In genomic region chr22:19596680-19597398, GRCh38 we compare ENCODE assay signal across 13 cellular contexts.
DNase-seq lines count a peak whose midpoint lies in the region; ATAC-seq and TF ChIP-seq lines count a peak whose summit lies in the region.
"Had no signal": no experiment of that assay in that cellular context is flagged by ENCODE, and none has a peak within 500 bp of the region (broad histone marks: within the 10 kb centered on the region; RNA-seq: fewer than 3 reads in every experiment).

No MANE protein-coding gene starts in this region.

- ATAC-seq in stimulated activated naive CD8-positive, alpha-beta T cell treated with anti-CD3 and anti-CD28 coated beads, Interleukin-15, Interleukin-2, amounts not matched to agents 100 U/mL and 50 U/mL, for 24 hours, result no peak
- peak; percentile 37 for ATAC-seq in activated B cell treated with CpG ODN at 0.5 μM for 24 hours (ENCODE audit: low read depth)
- ATAC-seq in HG03378 (IDR thresholded peaks at IDR 0.05; ENCODE audit: unreplicated experiment), result no peak
- ATAC-seq: gastrocnemius medialis, left cardiac atrium had no signal

- peaks cover 27% of the 10 kb centered on the region for H3K4me1 Mint-ChIP-seq in stimulated activated naive CD8-positive, alpha-beta T cell treated with anti-CD3 and anti-CD28 coated beads, Interleukin-15, Interleukin-2, amounts not matched to agents 100 ng/mL and 50 ng/mL, for 24 hours (ENCODE audit: low read depth)
- peaks cover 24% of the 10 kb centered on the region for H3K4me1 Mint-ChIP-seq in activated B cell treated with CpG ODN at 0.5 μM for 24 hours

- peak overlapping the region; percentile 30 for H3K27ac ChIP-seq in layer of hippocampus (ENCODE audit: low read depth, low read length)
- H3K27ac ChIP-seq in prostate gland, result no peak overlapping the region

- DNase-seq in stimulated activated naive CD8-positive, alpha-beta T cell treated with anti-CD3 and anti-CD28 coated beads, Interleukin-15, Interleukin-2, amounts not matched to agents 100 U/mL and 50 U/mL, for 24 hours, result no peak
- no peak for DNase-seq in activated B cell treated with CpG ODN at 0.5 μM for 24 hours
- no peak for DNase-seq in GM10266 (ENCODE audit: extremely low spot score)
- no peak for DNase-seq in prostate gland (ENCODE audit: low spot score)
- no peak for DNase-seq in NCI-H748 treated with DMSO at 0.1 percent for 48 hours (lab: John Stamatoyannopoulos, UW)
- DNase-seq: activated CD4-positive, alpha-beta T cell treated with anti-CD3 and anti-CD28 coated beads, Interleukin-2, amount 50 U/mL, for 48 hours; amygdala; gastrocnemius medialis; left cardiac atrium; SK-N-SH had no signal

- WGBS in prostate gland, result 77% methylated on average over 20 of the region's 20 CpGs

- H3K36me3 Mint-ChIP-seq in stimulated activated naive CD8-positive, alpha-beta T cell treated with anti-CD3 and anti-CD28 coated beads, Interleukin-15, Interleukin-2, amounts not matched to agents 100 ng/mL and 50 ng/mL, for 24 hours (ENCODE audit: low read depth), result no peaks in the 10 kb centered on the region
- no peaks in the 10 kb centered on the region for H3K36me3 Mint-ChIP-seq in activated B cell treated with CpG ODN at 0.5 μM for 24 hours (ENCODE audit: low read depth)

- no peak overlapping the region for H3K4me3 ChIP-seq in prostate gland
- H3K4me3 ChIP-seq: gastrocnemius medialis had no signal

- no peak for TF ChIP-seq POLR2A in prostate gland (IDR thresholded peaks at IDR 0.05)

- no peaks in the 10 kb centered on the region for H3K4me1 ChIP-seq in prostate gland (replicated peaks)

- peak overlapping the region; percentile 27 for H3K4me3 Mint-ChIP-seq in stimulated activated naive CD8-positive, alpha-beta T cell treated with anti-CD3 and anti-CD28 coated beads, Interleukin-15, Interleukin-2, amounts not matched to agents 100 ng/mL and 50 ng/mL, for 24 hours
- peak overlapping the region; percentile 46 for H3K4me3 Mint-ChIP-seq in activated B cell treated with CpG ODN at 0.5 μM for 24 hours

- TF ChIP-seq CTCF in activated B cell treated with CpG ODN at 0.5 μM for 24 hours (IDR thresholded peaks at IDR 0.05) (no peak), GM10266 (IDR thresholded peaks at IDR 0.05; ENCODE audit: control insufficient read depth, insufficient read depth, low read depth, missing control alignments) (no peak), prostate gland (IDR thresholded peaks at IDR 0.05) (no peak)

- H3K27me3 ChIP-seq in layer of hippocampus (ENCODE audit: control insufficient read depth, insufficient read depth, low read length), result no peaks in the 10 kb centered on the region
- H3K27me3 ChIP-seq in prostate gland (replicated peaks; ENCODE audit: insufficient read depth), result no peaks in the 10 kb centered on the region
- H3K27me3 ChIP-seq: gastrocnemius medialis had no signal

- H3K9me3 Mint-ChIP-seq in stimulated activated naive CD8-positive, alpha-beta T cell treated with anti-CD3 and anti-CD28 coated beads, Interleukin-15, Interleukin-2, amounts not matched to agents 100 ng/mL and 50 ng/mL, for 24 hours, result no peaks in the 10 kb centered on the region
- H3K9me3 Mint-ChIP-seq in activated B cell treated with CpG ODN at 0.5 μM for 24 hours, result no peaks in the 10 kb centered on the region

- no peaks in the 10 kb centered on the region for H3K9me3 ChIP-seq in prostate gland
- H3K9me3 ChIP-seq: gastrocnemius medialis, SK-N-SH had no signal

- CTCF ChIA-PET in activated B cell treated with CpG ODN at 0.5 μM for 24 hours (lab: Charles Lee), result interaction anchor here (1.1 kb wide), 1 partner anchor 33 kb away, joined by 4 read pairs; no protein-coding TSS in a partner anchor

- peak overlapping the region; percentile 9 for H3K27ac Mint-ChIP-seq in stimulated activated naive CD8-positive, alpha-beta T cell treated with anti-CD3 and anti-CD28 coated beads, Interleukin-15, Interleukin-2, amounts not matched to agents 100 ng/mL and 50 ng/mL, for 24 hours
- H3K27ac Mint-ChIP-seq in activated B cell treated with CpG ODN at 0.5 μM for 24 hours, result peak overlapping the region; percentile 50

- no peaks in the 10 kb centered on the region for H3K27me3 Mint-ChIP-seq in stimulated activated naive CD8-positive, alpha-beta T cell treated with anti-CD3 and anti-CD28 coated beads, Interleukin-15, Interleukin-2, amounts not matched to agents 100 ng/mL and 50 ng/mL, for 24 hours
- no peaks in the 10 kb centered on the region for H3K27me3 Mint-ChIP-seq in activated B cell treated with CpG ODN at 0.5 μM for 24 hours

- POLR2A ChIA-PET in activated B cell treated with CpG ODN at 0.5 μM for 24 hours (lab: Charles Lee), result interaction anchor here (2.0 kb wide), 1 partner anchor 22 kb away, joined by 9 read pairs; no protein-coding TSS in a partner anchor

- no peaks in the 10 kb centered on the region for H3K36me3 ChIP-seq in prostate gland
- H3K36me3 ChIP-seq: gastrocnemius medialis had no signal

- intact Hi-C loops in activated B cell treated with CpG ODN at 0.5 μM for 24 hours (cut with micrococcal nuclease), result loop anchor here (2.0 kb wide), 1 partner anchor 26 kb away; no protein-coding TSS in a partner anchor
- intact Hi-C loops in prostate gland (cut with DNase I), result no loop called here
